Comparison of ENCODE assay signal across 20 cellular contexts in the genomic region with DNA sequence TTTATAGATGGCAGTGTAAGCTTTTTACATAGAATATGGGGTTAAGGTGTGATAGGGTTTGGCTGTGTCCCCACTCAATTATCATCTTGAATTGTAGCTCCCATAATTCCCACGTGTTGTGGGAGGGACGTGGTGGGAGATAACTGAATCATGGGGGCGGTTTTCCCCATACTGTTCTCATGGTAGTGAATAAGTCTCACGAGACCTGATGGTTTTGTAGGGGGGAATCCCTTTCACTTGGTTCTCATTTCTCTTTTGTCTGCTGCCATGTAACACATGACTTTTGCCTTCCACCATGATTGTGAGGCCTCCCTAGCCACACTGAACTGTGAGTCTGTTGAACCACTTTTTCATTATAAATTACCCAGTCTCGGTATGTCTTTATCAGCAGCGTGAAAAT.
DNase-seq lines count a peak whose midpoint lies in the region; ATAC-seq and TF ChIP-seq lines count a peak whose summit lies in the region.
"Had no signal": no experiment of that assay in that cellular context is flagged by ENCODE, and none has a peak within 500 bp of the region (broad histone marks: within the 10 kb centered on the region; RNA-seq: fewer than 3 reads in every experiment).

No MANE protein-coding gene starts in this region.

- no peak for TF ChIP-seq CTCF in activated B cell treated with CpG ODN at 0.5 μM for 24 hours (IDR thresholded peaks at IDR 0.05)

- peaks cover 70 to 88% (median 86%) of the 10 kb centered on the region in 3 donors for H3K4me1 Mint-ChIP-seq in CD8-positive, alpha-beta memory T cell
- peaks cover 47% of the 10 kb centered on the region for H3K4me1 Mint-ChIP-seq in activated B cell treated with CpG ODN at 0.5 μM for 24 hours

- H2BK12ac ChIP-seq in neuronal stem cell (ENCODE audit: low read length): no peak overlapping the region

- intact Hi-C loops in activated B cell treated with CpG ODN at 0.5 μM for 24 hours (cut with micrococcal nuclease): no loop called here

- H2BK5ac ChIP-seq in neuronal stem cell (ENCODE audit: low read length): no peak overlapping the region

- POLR2A ChIA-PET in CD8-positive, alpha-beta memory T cell (lab: Charles Lee): interaction anchor here (0.5 to 3.0 kb wide), 3 partner anchors 18 to 72 kb away, joined by 3 to 17 read pairs (median 3); no protein-coding TSS in a partner anchor
- POLR2A ChIA-PET in activated B cell treated with CpG ODN at 0.5 μM for 24 hours (lab: Charles Lee): no interaction called here

- no peaks in the 10 kb centered on the region for H3K36me3 ChIP-seq in CD8-positive, alpha-beta memory T cell (ENCODE audit: insufficient read depth, low read length)
- no peaks in the 10 kb centered on the region for H3K36me3 ChIP-seq in neuronal stem cell (replicated peaks in 1 of 2; ENCODE audit: control insufficient read depth in 2 of 2, insufficient read depth in 2 of 2, low read length in 2 of 2)
- H3K36me3 ChIP-seq: BLaER1 had no signal

- H3K4me3 Mint-ChIP-seq in CD8-positive, alpha-beta memory T cell: no peak overlapping the region
- no peak overlapping the region for H3K4me3 Mint-ChIP-seq in activated B cell treated with CpG ODN at 0.5 μM for 24 hours
- H3K4me3 Mint-ChIP-seq: HFFc6 had no signal

- no peak overlapping the region for H3K18ac ChIP-seq in neuronal stem cell (ENCODE audit: low read length)

- H3K27me3 Mint-ChIP-seq in CD8-positive, alpha-beta memory T cell: peaks cover 0 to 1% of the 10 kb centered on the region in 2 donors
- no peaks in the 10 kb centered on the region for H3K27me3 Mint-ChIP-seq in activated B cell treated with CpG ODN at 0.5 μM for 24 hours

- no peak overlapping the region for H2BK120ac ChIP-seq in neuronal stem cell (ENCODE audit: low read depth, low read length)

- no peak overlapping the region for H3K14ac ChIP-seq in neuronal stem cell (ENCODE audit: low read length)

- no peak overlapping the region for H3K9ac ChIP-seq in neuronal stem cell (ENCODE audit: low read depth, low read length, poor library complexity)
- H3K9ac ChIP-seq: BLaER1 had no signal

- ATAC-seq in activated B cell treated with CpG ODN at 0.5 μM for 24 hours (ENCODE audit: low read depth): peak; percentile 15
- ATAC-seq in GM19035 (IDR thresholded peaks at IDR 0.05; ENCODE audit: unreplicated experiment): no peak
- ATAC-seq: PC-3 had no signal

- no peak overlapping the region for H4K8ac ChIP-seq in neuronal stem cell (ENCODE audit: low read depth, low read length)

- no peak overlapping the region for H3K4me3 ChIP-seq in CD8-positive, alpha-beta memory T cell (ENCODE audit: low read length)
- no peak overlapping the region for H3K4me3 ChIP-seq in neuronal stem cell (ENCODE audit: low read length in 2 of 2)
- H3K4me3 ChIP-seq: BLaER1 had no signal

- no peak overlapping the region for H4K91ac ChIP-seq in neuronal stem cell (ENCODE audit: low read depth, low read length, poor library complexity)

- H3K27me3 ChIP-seq in CD8-positive, alpha-beta memory T cell (ENCODE audit: insufficient read depth, low read length, poor library complexity, severe bottlenecking): no peaks in the 10 kb centered on the region
- no peaks in the 10 kb centered on the region for H3K27me3 ChIP-seq in neuronal stem cell (ENCODE audit: control insufficient read depth in 3 of 3, insufficient read depth in 3 of 3, low read depth in 1 of 3, low read length in 3 of 3)
- H3K27me3 ChIP-seq: BLaER1 had no signal

- no peak overlapping the region for H2BK15ac ChIP-seq in neuronal stem cell (ENCODE audit: low read length)

- peaks cover 44% of the 10 kb centered on the region for H3K4me1 ChIP-seq in CD8-positive, alpha-beta memory T cell (ENCODE audit: insufficient read depth, low read length)
- H3K4me1 ChIP-seq in neuronal stem cell (ENCODE audit: control insufficient read depth in 2 of 2, insufficient read depth in 1 of 2, low read depth in 1 of 2, low read length in 2 of 2): no peaks in the 10 kb centered on the region

- H3K27ac Mint-ChIP-seq in CD8-positive, alpha-beta memory T cell: peak overlapping the region in 6 of 8 donors; percentile 25 to 93 (median 50)
- H3K27ac Mint-ChIP-seq in activated B cell treated with CpG ODN at 0.5 μM for 24 hours: peak overlapping the region; percentile 46
- H3K27ac Mint-ChIP-seq: HFFc6 had no signal

- H3K4me2 ChIP-seq in neuronal stem cell (ENCODE audit: insufficient read depth, low read length, poor library complexity, severe bottlenecking): no peak overlapping the region
- H3K4me2 ChIP-seq: BLaER1 had no signal

- H2AK5ac ChIP-seq in neuronal stem cell (ENCODE audit: low read depth, low read length): no peak overlapping the region

- no peaks in the 10 kb centered on the region for H3K9me3 ChIP-seq in CD8-positive, alpha-beta memory T cell (ENCODE audit: low read length)
- H3K9me3 ChIP-seq in neuronal stem cell (replicated peaks in 1 of 2; ENCODE audit: control insufficient read depth in 2 of 2, insufficient read depth in 1 of 2, low read depth in 1 of 2, low read length in 2 of 2): no peaks in the 10 kb centered on the region
- H3K9me3 ChIP-seq: BLaER1 had no signal

- no peak overlapping the region for H3K27ac ChIP-seq in CD8-positive, alpha-beta memory T cell (ENCODE audit: low read depth, low read length)
- no peak overlapping the region for H3K27ac ChIP-seq in neuronal stem cell (replicated peaks; ENCODE audit: low read length)
- H3K27ac ChIP-seq: BLaER1, HL-60, RWPE1 had no signal

- H3K4ac ChIP-seq in neuronal stem cell (ENCODE audit: low read length): no peak overlapping the region

- CTCF ChIA-PET in CD8-positive, alpha-beta memory T cell (lab: Charles Lee): interaction anchor here (1.0 to 1.4 kb wide), 3 partner anchors 14 to 18 kb away, joined by 3 to 5 read pairs (median 5); no protein-coding TSS in a partner anchor
- CTCF ChIA-PET in activated B cell treated with CpG ODN at 0.5 μM for 24 hours (lab: Charles Lee): no interaction called here

- H3K36me3 Mint-ChIP-seq in CD8-positive, alpha-beta memory T cell: peaks cover 15 to 73% (median 42%) of the 10 kb centered on the region in 3 donors
- no peaks in the 10 kb centered on the region for H3K36me3 Mint-ChIP-seq in activated B cell treated with CpG ODN at 0.5 μM for 24 hours (ENCODE audit: low read depth)

- DNase-seq in activated naive CD4-positive, alpha-beta T cell treated with Interleukin-2 at 50 U/mL for 16 hours: peak; percentile 15
- no peak for DNase-seq in activated naive CD4-positive, alpha-beta T cell (lab: John Stamatoyannopoulos, UW)
- no peak for DNase-seq in CD8-positive, alpha-beta memory T cell
- DNase-seq in activated B cell treated with CpG ODN at 0.5 μM for 24 hours: no peak
- no peak for DNase-seq in neuronal stem cell (ENCODE audit: low spot score)
- DNase-seq in DMS79 treated with DMSO at 0.1 percent for 48 hours (lab: John Stamatoyannopoulos, UW): no peak
- DNase-seq: H7, HFFc6, IMR-90, NCI-H1417, NCI-H187, NCI-H2107, NCI-H510A, NCI-H774, PC-3, SIG-M5 had no signal

- H3K23ac ChIP-seq in neuronal stem cell (ENCODE audit: low read depth, low read length, poor library complexity): no peak overlapping the region

- no peaks in the 10 kb centered on the region for H3K79me1 ChIP-seq in neuronal stem cell (ENCODE audit: low read depth, low read length)

- no CpG with 5 or more reads among the region's 6 CpGs for WGBS in neuronal stem cell (ENCODE audit: extremely low coverage in 2 of 2, insufficient read length in 2 of 2, insufficient replicate concordance in 1 of 2), 2 donors

- H3K9me3 Mint-ChIP-seq in CD8-positive, alpha-beta memory T cell: peaks cover 16 to 56% (median 30%) of the 10 kb centered on the region in 5 donors
- H3K9me3 Mint-ChIP-seq in activated B cell treated with CpG ODN at 0.5 μM for 24 hours: peaks cover 5% of the 10 kb centered on the region
- H3K9me3 Mint-ChIP-seq: HFFc6 had no signal

- H2AFZ ChIP-seq in neuronal stem cell (ENCODE audit: low read length): peak overlapping the region; percentile 10
